8 cellular contexts compared by ENCODE assay signal in genomic region chr6:27157461-27158315, GRCh38.
DNase-seq lines count a peak whose midpoint lies in the region; ATAC-seq, FAIRE-seq and TF ChIP-seq lines count a peak whose summit lies in the region.

No MANE protein-coding gene starts in this region.

- peak; percentile 46 for FAIRE-seq in keratinocyte (lab: Jason Lieb, UNC)

- H3K27ac ChIP-seq in VCaP: peak overlapping the region; percentile 58
- H3K27ac ChIP-seq in keratinocyte (ENCODE audit: control insufficient read depth, insufficient read depth, low read length): peak overlapping the region; percentile 25

- peak overlapping the region; percentile 81 for H3K4me3 Mint-ChIP-seq in Calu3 (ENCODE audit: low read depth, unreplicated experiment)

- no peaks in the 10 kb centered on the region for H3K27me3 Mint-ChIP-seq in Calu3 (ENCODE audit: unreplicated experiment)

- DNase-seq in Calu3 (peak; percentile 79), NCI-H1436 (lab: John Stamatoyannopoulos, UW) (peak; percentile 74), T47D (ENCODE audit: low read depth in 1 of 2, low spot score in 1 of 2) (peak; percentile 21 to 76), keratinocyte (ENCODE audit: low read depth, low spot score) (peak; percentile 88)
- DNase-seq in stimulated activated CD4-positive, alpha-beta T cell treated with anti-CD3 and anti-CD28 coated beads, Interleukin-1b, Interleukin-23, amount 100 ng/mL, for 24 hours (ENCODE audit: low read depth in 4 of 4, low spot score in 1 of 4): peak in 3 of 4 experiments; percentile 73 to 78 (median 74)

- intact Hi-C loops in Calu3 (cut with micrococcal nuclease; ENCODE audit: unreplicated experiment): loop anchor here (1.0 to 2.0 kb wide), 2 partner anchors 30 to 551 kb away; no protein-coding TSS in a partner anchor

- peaks cover 5% of the 10 kb centered on the region for H3K4me1 ChIP-seq in keratinocyte (ENCODE audit: control insufficient read depth, extremely low read depth, insufficient read depth, low read length)

- ATAC-seq in GM21619 (IDR thresholded peaks at IDR 0.05; ENCODE audit: unreplicated experiment) (peak; percentile 43), GM18505 (IDR thresholded peaks at IDR 0.05; ENCODE audit: unreplicated experiment) (no peak)

- peak overlapping the region; percentile 90 for H3K4me2 ChIP-seq in keratinocyte (ENCODE audit: control insufficient read depth, extremely low read depth, insufficient read depth, low read depth, low read length)

- no peaks in the 10 kb centered on the region for H3K79me2 ChIP-seq in keratinocyte (ENCODE audit: control insufficient read depth, insufficient read depth, low read length)

- H3K4me3 ChIP-seq in keratinocyte (ENCODE audit: control insufficient read depth in 2 of 3, extremely low read depth in 1 of 3, insufficient read depth in 2 of 3, low read depth in 1 of 3, low read length in 3 of 3): peak overlapping the region; percentile 48 to 81 (median 81)

- H3K27me3 ChIP-seq in keratinocyte (ENCODE audit: control insufficient read depth, extremely low read depth, insufficient read depth, low read length): no peaks in the 10 kb centered on the region

- H3K9me3 Mint-ChIP-seq in Calu3 (ENCODE audit: low read depth, unreplicated experiment): no peaks in the 10 kb centered on the region

- dilution Hi-C loops in keratinocyte (cut with MboI; ENCODE audit: extremely low pct_ligation_motif_present, low sequenced_read_pairs): no loop called here

- peak; percentile 51 for TF ChIP-seq CTCF in Calu3 (IDR thresholded peaks at IDR 0.05; ENCODE audit: unreplicated experiment)
- peak; percentile 64 for TF ChIP-seq CTCF in VCaP (conservative IDR thresholded peaks at IDR 0.05)
- peak; percentile 29 to 57 (median 35) for TF ChIP-seq CTCF in keratinocyte (optimal IDR thresholded peaks at IDR 0.05 in 1 of 3, IDR thresholded peaks at IDR 0.05 in 1 of 3, conservative IDR thresholded peaks at IDR 0.05 in 1 of 3; ENCODE audit: extremely low read depth in 1 of 3, insufficient read depth in 2 of 3, low read length in 3 of 3)

- no peaks in the 10 kb centered on the region for H3K9me1 ChIP-seq in keratinocyte (ENCODE audit: control insufficient read depth, extremely low read depth, insufficient read depth, low read length)

- TF ChIP-seq POLR2A in GM18505 (IDR thresholded peaks at IDR 0.05; ENCODE audit: borderline replicate concordance, extremely low read depth, insufficient read depth, insufficient read length): no peak

- peak overlapping the region; percentile 79 for H3K27ac Mint-ChIP-seq in Calu3 (ENCODE audit: unreplicated experiment)

- no peaks in the 10 kb centered on the region for H4K20me1 ChIP-seq in keratinocyte (ENCODE audit: control insufficient read depth, extremely low read depth, insufficient read depth, low read length)

- BruUV-seq in Calu3 (replicated peaks; lab: Mats Ljungman, UMichigan): no TSS peak

- in situ Hi-C loops in T47D (cut with HindIII; ENCODE audit: low pct_unique_long_range_greater_than_20kb, low sequenced_read_pairs): no loop called here

- CTCF ChIA-PET in Calu3 (lab: Charles Lee): interaction anchor here (0.6 to 1.2 kb wide), 3 partner anchors 10 to 31 kb away, joined by 4 to 14 read pairs (median 4); a partner anchor contains a TSS

- H2AFZ ChIP-seq in keratinocyte (ENCODE audit: control insufficient read depth, low read length): peak overlapping the region; percentile 95

- H3K9ac ChIP-seq in keratinocyte (ENCODE audit: control insufficient read depth, extremely low read depth, insufficient read depth, low read length): peak overlapping the region; percentile 70

- peaks cover 22% of the 10 kb centered on the region for H3K36me3 Mint-ChIP-seq in Calu3 (ENCODE audit: insufficient read depth, unreplicated experiment)

- peaks cover 27% of the 10 kb centered on the region for H3K4me1 Mint-ChIP-seq in Calu3 (ENCODE audit: low read depth, unreplicated experiment)

- H3K36me3 ChIP-seq in keratinocyte (ENCODE audit: control insufficient read depth in 2 of 2, extremely low read depth in 1 of 2, insufficient read depth in 2 of 2, low read length in 2 of 2): no peaks in the 10 kb centered on the region

- H3K9me3 ChIP-seq in keratinocyte (ENCODE audit: control insufficient read depth, low read depth, low read length): no peaks in the 10 kb centered on the region
